22 cellular contexts compared by ENCODE assay signal in genomic region chr19:39377373-39378362, GRCh38.
"Had no signal": no experiment of that assay in that cellular context is flagged by ENCODE, and none has a peak within 500 bp of the region (broad histone marks: within the 10 kb centered on the region; RNA-seq: fewer than 3 reads in every experiment).

No MANE protein-coding gene starts in this region.

- H3K27me3 ChIP-seq: foreskin keratinocyte, hepatocyte, left lung, testis, vagina had no signal

- H3K4me3 Mint-ChIP-seq: activated CD4-positive, alpha-beta T cell treated with anti-CD3 and anti-CD28 coated beads, Interleukin-2, amount 10 ng/mL, durations not matched to agents 7 days and 5 days; activated CD8-positive, alpha-beta T cell treated with anti-CD3 and anti-CD28 coated beads, Interleukin-2, amount 10 ng/mL, durations not matched to agents 7 days and 5 days; activated naive CD4-positive, alpha-beta T cell treated with anti-CD3 and anti-CD28 coated beads for 36 hours; immature natural killer cell; mesothelial cell of epicardium; natural killer cell treated with Interleukin-12 subunit alpha and Interleukin-12 subunit beta and Interleukin-15 and Interleukin-18, amount 100 ng/mL, for 72 hours; stimulated activated memory B cell treated with anti-CD40 and anti-IgM and Interleukin-4, amounts not matched to agents 10 μg/mL and 1 μg/mL and 100 μg/mL, for 72 hours; T-helper 2 cell treated with Interferon-gamma antibody and Interleukin-4, amounts not matched to agents 5 μg/mL and 100 μg/mL, for 36 hours had no signal

- H3K4me3 ChIP-seq: hepatocyte, left lung, testis, vagina had no signal

- H3K4me1 Mint-ChIP-seq: activated CD4-positive, alpha-beta T cell treated with anti-CD3 and anti-CD28 coated beads, Interleukin-2, amount 10 ng/mL, durations not matched to agents 7 days and 5 days; immature natural killer cell; mesothelial cell of epicardium; stimulated activated memory B cell treated with anti-CD40 and anti-IgM and Interleukin-4, amounts not matched to agents 10 μg/mL and 1 μg/mL and 100 μg/mL, for 72 hours had no signal

- DNase-seq: activated CD4-positive, alpha-beta T cell treated with anti-CD3 and anti-CD28 coated beads, Interleukin-2, amount 10 ng/mL, durations not matched to agents 7 days and 5 days; activated CD4-positive, CD25-positive, alpha-beta regulatory T cell treated with anti-CD3 and anti-CD28 coated beads, Interleukin-2, amount 50 U/mL, for 72 hours; activated CD8-positive, alpha-beta T cell treated with anti-CD3 and anti-CD28 coated beads, Interleukin-2, amount 10 ng/mL, durations not matched to agents 7 days and 5 days; activated naive CD4-positive, alpha-beta T cell treated with anti-CD3 and anti-CD28 coated beads for 36 hours; activated T-cell treated with anti-CD3 and anti-CD28 coated beads, Interleukin-2, amount 50 U/mL, for 1 hour; amygdala; effector CD4-positive, alpha-beta T cell; foreskin keratinocyte; immature natural killer cell; left lung; stimulated activated CD4-positive, alpha-beta T cell treated with anti-CD3 and anti-CD28 coated beads, Interleukin-12 subunit alpha, Interleukin-12 subunit beta, amount 100 ng/mL, for 4 hours; testis; trophoblast cell; WERI-Rb-1 had no signal

- H3K27ac Mint-ChIP-seq: activated CD4-positive, alpha-beta T cell treated with anti-CD3 and anti-CD28 coated beads, Interleukin-2, amount 10 ng/mL, durations not matched to agents 7 days and 5 days; activated CD8-positive, alpha-beta T cell treated with anti-CD3 and anti-CD28 coated beads, Interleukin-2, amount 10 ng/mL, durations not matched to agents 7 days and 5 days; activated naive CD4-positive, alpha-beta T cell treated with anti-CD3 and anti-CD28 coated beads for 36 hours; mesothelial cell of epicardium; natural killer cell treated with Interleukin-12 subunit alpha and Interleukin-12 subunit beta and Interleukin-15 and Interleukin-18, amount 100 ng/mL, for 72 hours; stimulated activated memory B cell treated with anti-CD40 and anti-IgM and Interleukin-4, amounts not matched to agents 10 μg/mL and 1 μg/mL and 100 μg/mL, for 72 hours had no signal

- H3K27ac ChIP-seq: foreskin keratinocyte, hepatocyte, left lung, parathyroid adenoma, testis, vagina, WERI-Rb-1 had no signal

- H3K4me1 ChIP-seq: foreskin keratinocyte had no signal

- ATAC-seq: activated CD8-positive, alpha-beta T cell treated with anti-CD3 and anti-CD28 coated beads, Interleukin-2, amount 10 ng/mL, durations not matched to agents 7 days and 5 days; foreskin keratinocyte; left lung; natural killer cell treated with Interleukin-12 subunit alpha and Interleukin-12 subunit beta and Interleukin-15 and Interleukin-18, amount 100 ng/mL, for 72 hours; right cardiac atrium; stimulated activated memory B cell treated with anti-CD40 and anti-IgM and Interleukin-4, amounts not matched to agents 10 μg/mL and 1 μg/mL and 100 μg/mL, for 72 hours had no signal

- H3K9me3 ChIP-seq: left lung, testis, vagina had no signal

- H3K9me3 Mint-ChIP-seq: activated CD4-positive, alpha-beta T cell treated with anti-CD3 and anti-CD28 coated beads, Interleukin-2, amount 10 ng/mL, durations not matched to agents 7 days and 5 days; activated naive CD4-positive, alpha-beta T cell treated with anti-CD3 and anti-CD28 coated beads for 36 hours; immature natural killer cell; mesothelial cell of epicardium; natural killer cell treated with Interleukin-12 subunit alpha and Interleukin-12 subunit beta and Interleukin-15 and Interleukin-18, amount 100 ng/mL, for 72 hours; stimulated activated memory B cell treated with anti-CD40 and anti-IgM and Interleukin-4, amounts not matched to agents 10 μg/mL and 1 μg/mL and 100 μg/mL, for 72 hours; T-helper 2 cell treated with Interferon-gamma antibody and Interleukin-4, amounts not matched to agents 5 μg/mL and 100 μg/mL, for 36 hours had no signal

- H3K27me3 Mint-ChIP-seq: activated CD4-positive, alpha-beta T cell treated with anti-CD3 and anti-CD28 coated beads, Interleukin-2, amount 10 ng/mL, durations not matched to agents 7 days and 5 days; natural killer cell treated with Interleukin-12 subunit alpha and Interleukin-12 subunit beta and Interleukin-15 and Interleukin-18, amount 100 ng/mL, for 72 hours; stimulated activated memory B cell treated with anti-CD40 and anti-IgM and Interleukin-4, amounts not matched to agents 10 μg/mL and 1 μg/mL and 100 μg/mL, for 72 hours had no signal
